Comparison of ENCODE assay signal across 30 cellular contexts in the genomic region with DNA sequence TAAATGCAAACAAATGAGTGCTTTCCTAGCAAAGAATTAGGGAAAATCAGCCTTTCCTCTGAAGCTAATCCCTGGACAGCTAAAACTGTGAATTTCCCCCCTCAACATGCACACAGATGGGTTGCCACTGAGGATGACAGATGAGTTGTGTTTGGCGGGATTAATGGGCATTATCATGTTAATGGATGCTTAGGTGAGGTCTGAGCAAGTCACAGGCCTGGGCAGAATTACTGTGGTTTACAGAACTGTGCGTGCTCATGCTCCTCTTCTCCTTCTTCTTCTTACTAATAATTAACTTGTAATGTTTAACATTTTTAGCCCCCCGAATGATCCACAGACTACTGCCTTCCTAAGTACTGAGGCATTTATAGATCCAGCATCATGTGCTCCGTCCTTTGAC.
A peak's percentile ranks its signal among the peaks of the same experiment; 100 is the strongest.
DNase-seq lines count a peak whose midpoint lies in the region; ATAC-seq, FAIRE-seq and TF ChIP-seq lines count a peak whose summit lies in the region.
"Had no signal": no experiment of that assay in that cellular context is flagged by ENCODE, and none has a peak within 500 bp of the region (broad histone marks: within the 10 kb centered on the region; RNA-seq: fewer than 3 reads in every experiment).

No MANE protein-coding gene starts in this region.

- H3K4me1 ChIP-seq in HUES6 (ENCODE audit: control insufficient read depth, insufficient read depth, low read length): peaks cover 55% of the 10 kb centered on the region
- peaks cover 3% of the 10 kb centered on the region; the same call in 1 of the 2 replicates for H3K4me1 ChIP-seq in iPS DF 6.9 (ENCODE audit: control insufficient read depth, insufficient read depth, low read length)
- H3K4me1 ChIP-seq in small intestine (ENCODE audit: control insufficient read depth in 2 of 2, insufficient read depth in 1 of 2, low read depth in 1 of 2, low read length in 1 of 2): no peaks in the 10 kb centered on the region
- H3K4me1 ChIP-seq: ascending aorta, psoas muscle, tibial nerve had no signal

- H3K4me3 ChIP-seq in HUES6 (ENCODE audit: low read depth, low read length): no peak overlapping the region
- H3K4me3 ChIP-seq in iPS DF 6.9 (ENCODE audit: low read length): no peak overlapping the region
- no peak overlapping the region for H3K4me3 ChIP-seq in small intestine (ENCODE audit: low read depth in 1 of 2, low read length in 2 of 2)
- H3K4me3 ChIP-seq: ascending aorta, coronary artery, PC-9, psoas muscle, tibial nerve had no signal

- H3K27me3 ChIP-seq in HUES6 (ENCODE audit: control insufficient read depth, insufficient read depth, low read length): no peaks in the 10 kb centered on the region
- no peaks in the 10 kb centered on the region for H3K27me3 ChIP-seq in iPS DF 6.9 (ENCODE audit: control insufficient read depth, insufficient read depth, low read length)
- no peaks in the 10 kb centered on the region for H3K27me3 ChIP-seq in small intestine (ENCODE audit: control insufficient read depth in 2 of 2, insufficient read depth in 2 of 2, low read length in 2 of 2)
- H3K27me3 ChIP-seq: ascending aorta, tibial nerve had no signal

- no peak for TF ChIP-seq POLR2A in GM12891 (IDR thresholded peaks at IDR 0.05; ENCODE audit: low read depth, low read length)

- no peak overlapping the region for H3K27ac Mint-ChIP-seq in activated T-helper 17 cell treated with anti-CD3 and anti-CD28 coated beads, Interleukin-2, amount 50 U/mL, for 72 hours

- no peaks in the 10 kb centered on the region for H3K4me1 Mint-ChIP-seq in activated T-helper 17 cell treated with anti-CD3 and anti-CD28 coated beads, Interleukin-2, amount 50 U/mL, for 72 hours
- H3K4me1 Mint-ChIP-seq: naive B cell had no signal

- no peaks in the 10 kb centered on the region for H3K36me3 Mint-ChIP-seq in activated T-helper 17 cell treated with anti-CD3 and anti-CD28 coated beads, Interleukin-2, amount 50 U/mL, for 72 hours (ENCODE audit: low read depth)
- H3K36me3 Mint-ChIP-seq: naive B cell had no signal

- no peak for FAIRE-seq in GM12891 (lab: Jason Lieb, UNC)
- FAIRE-seq in GM19239 (lab: Jason Lieb, UNC): no peak
- no peak for FAIRE-seq in small intestine (lab: Jason Lieb, UNC)
- FAIRE-seq: HTR-8/SVneo had no signal

- H3K27me3 Mint-ChIP-seq in activated T-helper 17 cell treated with anti-CD3 and anti-CD28 coated beads, Interleukin-2, amount 50 U/mL, for 72 hours: no peaks in the 10 kb centered on the region

- no CpG with 5 or more reads among the region's 4 CpGs for WGBS in iPS DF 6.9 (ENCODE audit: insufficient coverage, insufficient read length)
- 24 to 36% (median 26%) methylated on average over 4 of the region's 4 CpGs for WGBS in small intestine, 3 donors

- H3K27ac ChIP-seq in HUES6 (ENCODE audit: low read depth, low read length): peak overlapping the region; percentile 24
- no peak overlapping the region for H3K27ac ChIP-seq in iPS DF 6.9 (ENCODE audit: low read length)
- no peak overlapping the region for H3K27ac ChIP-seq in small intestine (ENCODE audit: low read depth in 1 of 2, low read length in 1 of 2)
- H3K27ac ChIP-seq: ascending aorta, coronary artery, PC-9, psoas muscle, tibial nerve had no signal

- H3K9me3 ChIP-seq in HUES6 (ENCODE audit: control insufficient read depth, insufficient read depth, low read depth, low read length) (no peaks in the 10 kb centered on the region), iPS DF 6.9 (ENCODE audit: control insufficient read depth, insufficient read depth, low read length) (no peaks in the 10 kb centered on the region), small intestine (ENCODE audit: control insufficient read depth, low read depth) (no peaks in the 10 kb centered on the region)
- H3K9me3 ChIP-seq: ascending aorta, psoas muscle, SK-N-SH, tibial nerve had no signal

- no peaks in the 10 kb centered on the region for H3K9me3 Mint-ChIP-seq in activated T-helper 17 cell treated with anti-CD3 and anti-CD28 coated beads, Interleukin-2, amount 50 U/mL, for 72 hours
- H3K9me3 Mint-ChIP-seq: activated T-cell treated with anti-CD3 and anti-CD28 coated beads, Interleukin-2, amount 50 U/mL, for 4 hours; naive B cell had no signal

- ATAC-seq in activated T-helper 17 cell treated with anti-CD3 and anti-CD28 coated beads, Interleukin-2, amount 50 U/mL, for 72 hours (replicated peaks): no peak
- ATAC-seq: activated T-cell treated with anti-CD3 and anti-CD28 coated beads, Interleukin-2, amount 50 U/mL, for 4 hours; psoas muscle; Right ventricle myocardium inferior; sciatic nerve had no signal

- peak; percentile 90 for DNase-seq in NCI-H82 treated with DMSO at 0.1 percent for 48 hours (lab: John Stamatoyannopoulos, UW; ENCODE audit: unreplicated experiment)
- peak; percentile 35 for DNase-seq in iPS DF 6.9 (ENCODE audit: low read depth, low spot score)
- DNase-seq in GM12891 (ENCODE audit: insufficient read length, low spot score): no peak
- no peak for DNase-seq in GM19239 (ENCODE audit: insufficient read length, low spot score)
- no peak for DNase-seq in small intestine
- DNase-seq: activated gamma-delta T cell treated with Interleukin-2 at 50 U/mL for 16 hours; activated T-cell treated with anti-CD3 and anti-CD28 coated beads, Interleukin-2, amount 50 U/mL, for 4 hours; C1 segment of cervical spinal cord; DMS53; effector memory CD4-positive, alpha-beta T cell; KG1; kidney glomerular epithelial cell; midbrain; naive B cell; NCI-H1105 treated with DMSO at 0.1 percent for 48 hours; NCI-H2029; NCI-H446; PC-9; psoas muscle; SK-N-SH; stimulated activated CD4-positive, alpha-beta T cell treated with anti-CD3 and anti-CD28 coated beads, Interleukin-12 subunit alpha, Interleukin-12 subunit beta, amount 100 ng/mL, for 4 hours; stimulated activated CD4-positive, alpha-beta T cell treated with anti-CD3 and anti-CD28 coated beads, Interleukin-4, amount 100 ng/mL, for 1 hour had no signal

- H3K36me3 ChIP-seq in HUES6 (ENCODE audit: control insufficient read depth, insufficient read depth, low read length): no peaks in the 10 kb centered on the region
- no peaks in the 10 kb centered on the region for H3K36me3 ChIP-seq in iPS DF 6.9 (ENCODE audit: control insufficient read depth, insufficient read depth, low read length)
- no peaks in the 10 kb centered on the region for H3K36me3 ChIP-seq in small intestine (ENCODE audit: control insufficient read depth in 2 of 2, insufficient read depth in 2 of 2, low read length in 2 of 2)
- H3K36me3 ChIP-seq: ascending aorta, tibial nerve had no signal

- no peak overlapping the region for H3K4me3 Mint-ChIP-seq in activated T-helper 17 cell treated with anti-CD3 and anti-CD28 coated beads, Interleukin-2, amount 50 U/mL, for 72 hours
- H3K4me3 Mint-ChIP-seq: activated T-cell treated with anti-CD3 and anti-CD28 coated beads, Interleukin-2, amount 50 U/mL, for 4 hours; naive B cell had no signal

- peak overlapping the region; percentile 37 for H3K9ac ChIP-seq in HUES6 (ENCODE audit: low read length)
- H3K9ac ChIP-seq: SK-N-SH had no signal

TF ChIP-seq in GM12891, 5 proteins besides CTCF, POLR2A, EP300 and RAD21:
- no peak for TF ChIP-seq POLR2AphosphoS5 (IDR thresholded peaks at IDR 0.05; ENCODE audit: low read depth, low read length)
- TF ChIP-seq POU2F2 (IDR thresholded peaks at IDR 0.05; ENCODE audit: low read depth, low read length): no peak
- TF ChIP-seq SPI1 (IDR thresholded peaks at IDR 0.05; ENCODE audit: low read depth, low read length): no peak
- TF ChIP-seq PAX5 (IDR thresholded peaks at IDR 0.05; ENCODE audit: insufficient read depth, low read length, severe bottlenecking): no peak
- TF ChIP-seq TAF1 (IDR thresholded peaks at IDR 0.05; ENCODE audit: low read depth, low read length): no peak

Comparison
In these comparisons a context has a peak if more than half of its experiments do, and no peak if none do; other contexts are left out.
1. DNase-seq: peak in NCI-H82 treated with DMSO at 0.1 percent for 48 hours (single experiment) and iPS DF 6.9 (single experiment); none in GM12891 (single experiment), GM19239 (single experiment) and small intestine (single experiment).